Comparison of ENCODE assay signal across 16 cellular contexts in genomic region chr14:48616941-48617340, GRCh38.
DNase-seq lines count a peak whose midpoint lies in the region; ATAC-seq and TF ChIP-seq lines count a peak whose summit lies in the region.
"Had no signal": no experiment of that assay in that cellular context is flagged by ENCODE, and none has a peak within 500 bp of the region (broad histone marks: within the 10 kb centered on the region; RNA-seq: fewer than 3 reads in every experiment).

No MANE protein-coding gene starts in this region.

- peak; percentile 27; the same call in 1 of the 2 replicates for ATAC-seq in IMR-90 (ENCODE audit: low read depth)
- ATAC-seq: HepG2 had no signal

- no peak overlapping the region for H4K5ac ChIP-seq in IMR-90 (ENCODE audit: low read depth, low read length)

- intact Hi-C loops in IMR-90 (cut with micrococcal nuclease) (no loop called here), tibial artery (cut with DNase I; ENCODE audit: low total_unique reads) (no loop called here)

- no peak overlapping the region for H3K4me3 ChIP-seq in IMR-90 (ENCODE audit: insufficient read depth, low read depth, low read length)
- H3K4me3 ChIP-seq in SK-N-MC = peak overlapping the region; percentile 56
- H3K4me3 ChIP-seq in neuronal stem cell (ENCODE audit: low read length in 2 of 2) = no peak overlapping the region
- no peak overlapping the region for H3K4me3 ChIP-seq in tibial artery
- H3K4me3 ChIP-seq in WERI-Rb-1 (ENCODE audit: low read depth, low read length) = no peak overlapping the region

- H3K79me1 ChIP-seq in IMR-90 (ENCODE audit: low read depth in 1 of 2, low read length in 2 of 2) (no peaks in the 10 kb centered on the region), neuronal stem cell (ENCODE audit: low read depth, low read length) (no peaks in the 10 kb centered on the region)

- H2AFZ ChIP-seq in IMR-90 (replicated peaks; ENCODE audit: low read length, poor library complexity) (no peak overlapping the region), neuronal stem cell (ENCODE audit: low read length) (no peak overlapping the region)

- H2BK120ac ChIP-seq in IMR-90 (ENCODE audit: low read depth, low read length) (no peak overlapping the region), neuronal stem cell (ENCODE audit: low read depth, low read length) (no peak overlapping the region)

- H3K4ac ChIP-seq in IMR-90 (ENCODE audit: low read depth, low read length) = no peak overlapping the region
- no peak overlapping the region for H3K4ac ChIP-seq in neuronal stem cell (ENCODE audit: low read length)

- no peak for TF ChIP-seq RAD21 in IMR-90 (IDR thresholded peaks at IDR 0.05; ENCODE audit: low read length)

- H3K14ac ChIP-seq in IMR-90 (replicated peaks; ENCODE audit: low read depth, low read length) (no peak overlapping the region), neuronal stem cell (ENCODE audit: low read length) (no peak overlapping the region)

- no peak overlapping the region for H3K4me2 ChIP-seq in IMR-90 (ENCODE audit: low read depth, low read length)
- H3K4me2 ChIP-seq in neuronal stem cell (ENCODE audit: insufficient read depth, low read length, poor library complexity, severe bottlenecking) = no peak overlapping the region
- H3K4me2 ChIP-seq: KMS-11 had no signal

- no peak overlapping the region for H2BK20ac ChIP-seq in IMR-90 (ENCODE audit: low read depth, low read length)

- H2AK5ac ChIP-seq in IMR-90 (ENCODE audit: low read depth, low read length) (no peak overlapping the region), neuronal stem cell (ENCODE audit: low read depth, low read length) (no peak overlapping the region)

- H3K18ac ChIP-seq in IMR-90 (ENCODE audit: low read depth, low read length) (no peak overlapping the region), neuronal stem cell (ENCODE audit: low read length) (no peak overlapping the region)

- H3K23ac ChIP-seq in IMR-90 (ENCODE audit: low read depth, low read length) (no peak overlapping the region), neuronal stem cell (ENCODE audit: low read depth, low read length, poor library complexity) (no peak overlapping the region)

- H4K91ac ChIP-seq in IMR-90 (ENCODE audit: insufficient read depth, low read depth, low read length) (no peak overlapping the region), neuronal stem cell (ENCODE audit: low read depth, low read length, poor library complexity) (no peak overlapping the region)

- dilution Hi-C loops in IMR-90 (cut with HindIII; ENCODE audit: low sequenced_read_pairs, unreplicated experiment) = no loop called here

- no peaks in the 10 kb centered on the region for H3K27me3 ChIP-seq in IMR-90 (ENCODE audit: control insufficient read depth, insufficient read depth, low read length)
- H3K27me3 ChIP-seq in neuronal stem cell (ENCODE audit: control insufficient read depth in 3 of 3, insufficient read depth in 3 of 3, low read depth in 1 of 3, low read length in 3 of 3) = no peaks in the 10 kb centered on the region
- no peaks in the 10 kb centered on the region for H3K27me3 ChIP-seq in tibial artery
- H3K27me3 ChIP-seq in WERI-Rb-1 (ENCODE audit: insufficient read depth, low read depth, severe bottlenecking) = no peaks in the 10 kb centered on the region

- DNase-seq in IMR-90 = no peak
- DNase-seq in NCI-H69 (lab: John Stamatoyannopoulos, UW) = peak; percentile 96
- DNase-seq in SK-N-MC (ENCODE audit: low read depth, low spot score) = peak; percentile 37
- DNase-seq in neuronal stem cell (ENCODE audit: low spot score) = peak; percentile 2
- no peak for DNase-seq in tibial artery
- DNase-seq in HUDEP-2 (lab: John Stamatoyannopoulos, UW; ENCODE audit: unreplicated experiment in 76 of 76) = no peak
- DNase-seq in WERI-Rb-1 = no peak
- DNase-seq: ACHN, C1 segment of cervical spinal cord, HFFc6, NCI-H1930, NCI-H510A, OCI-M1, Right ventricle myocardium superior had no signal

- H3K56ac ChIP-seq in IMR-90 (ENCODE audit: extremely low read depth, insufficient read depth, low read length) = no peak overlapping the region

- no peak overlapping the region for H3K27ac ChIP-seq in IMR-90 (ENCODE audit: insufficient read depth, low read length)
- H3K27ac ChIP-seq in SK-N-MC = peak overlapping the region; percentile 61
- no peak overlapping the region for H3K27ac ChIP-seq in neuronal stem cell (replicated peaks; ENCODE audit: low read length)
- no peak overlapping the region for H3K27ac ChIP-seq in tibial artery
- no peak overlapping the region for H3K27ac ChIP-seq in WERI-Rb-1
- H3K27ac ChIP-seq: KMS-11 had no signal

- H3K4me1 ChIP-seq in IMR-90 (ENCODE audit: control insufficient read depth, insufficient read depth, low read length) (no peaks in the 10 kb centered on the region), neuronal stem cell (ENCODE audit: control insufficient read depth in 2 of 2, insufficient read depth in 1 of 2, low read depth in 1 of 2, low read length in 2 of 2) (no peaks in the 10 kb centered on the region), tibial artery (no peaks in the 10 kb centered on the region)

- no peak overlapping the region for H2AK9ac ChIP-seq in IMR-90 (replicated peaks; ENCODE audit: low read depth, low read length, poor library complexity)

- H2BK5ac ChIP-seq in IMR-90 (ENCODE audit: low read depth, low read length, poor library complexity, severe bottlenecking) (no peak overlapping the region), neuronal stem cell (ENCODE audit: low read length) (no peak overlapping the region)

- H3K9me1 ChIP-seq in IMR-90 (ENCODE audit: insufficient read depth, low read length) = no peaks in the 10 kb centered on the region

- TF ChIP-seq CTCF in IMR-90 (conservative IDR thresholded peaks at IDR 0.05; ENCODE audit: low read depth, low read length) (no peak), tibial artery (IDR thresholded peaks at IDR 0.05) (no peak), WERI-Rb-1 (IDR thresholded peaks at IDR 0.05; ENCODE audit: low read depth, low read length) (no peak)

- H3K36me3 ChIP-seq in IMR-90 (ENCODE audit: control insufficient read depth, insufficient read depth, low read length) = no peaks in the 10 kb centered on the region
- H3K36me3 ChIP-seq in SK-N-MC (ENCODE audit: insufficient read depth, low read length) = no peaks in the 10 kb centered on the region
- no peaks in the 10 kb centered on the region for H3K36me3 ChIP-seq in neuronal stem cell (replicated peaks in 1 of 2; ENCODE audit: control insufficient read depth in 2 of 2, insufficient read depth in 2 of 2, low read length in 2 of 2)
- no peaks in the 10 kb centered on the region for H3K36me3 ChIP-seq in tibial artery
- H3K36me3 ChIP-seq in WERI-Rb-1 = no peaks in the 10 kb centered on the region

- POLR2A ChIA-PET in IMR-90 (lab: Charles Lee; ENCODE audit: unreplicated experiment) = no interaction called here

- H4K20me1 ChIP-seq in IMR-90 (ENCODE audit: insufficient read depth, low read length) = no peaks in the 10 kb centered on the region

- in situ Hi-C loops in IMR-90 (cut with MboI; ENCODE audit: low sequenced_read_pairs) = no loop called here

- no peak for TF ChIP-seq POLR2A in IMR-90 (IDR thresholded peaks at IDR 0.05; ENCODE audit: low read depth, low read length)

- H2BK12ac ChIP-seq in neuronal stem cell (ENCODE audit: low read length) = no peak overlapping the region

- H3K9ac ChIP-seq in IMR-90 (ENCODE audit: low read depth, low read length) = no peak overlapping the region
- H3K9ac ChIP-seq in SK-N-MC (ENCODE audit: insufficient read length) = peak overlapping the region; percentile 23
- no peak overlapping the region for H3K9ac ChIP-seq in neuronal stem cell (ENCODE audit: low read depth, low read length, poor library complexity)
- H3K9ac ChIP-seq: KMS-11 had no signal

- 0% methylated on average over 1 of the region's 5 CpGs; no CpG with 5 or more reads in 1 of the 2 experiments for WGBS in IMR-90 (ENCODE audit: extremely low coverage in 2 of 2, insufficient read length in 1 of 2), 2 experiments
- WGBS in neuronal stem cell (ENCODE audit: extremely low coverage in 2 of 2, insufficient read length in 2 of 2, insufficient replicate concordance in 1 of 2), 2 donors = no CpG with 5 or more reads among the region's 5 CpGs

- H2BK15ac ChIP-seq in IMR-90 (ENCODE audit: low read depth, low read length) = no peak overlapping the region
- no peak overlapping the region for H2BK15ac ChIP-seq in neuronal stem cell (ENCODE audit: low read length)

- H3K9me3 ChIP-seq in IMR-90 (ENCODE audit: control insufficient read depth, insufficient read depth, low read length) (no peaks in the 10 kb centered on the region), SK-N-MC (ENCODE audit: low read depth, low read length) (no peaks in the 10 kb centered on the region), neuronal stem cell (replicated peaks in 1 of 2; ENCODE audit: control insufficient read depth in 2 of 2, insufficient read depth in 1 of 2, low read depth in 1 of 2, low read length in 2 of 2) (no peaks in the 10 kb centered on the region), tibial artery (no peaks in the 10 kb centered on the region), WERI-Rb-1 (ENCODE audit: severe bottlenecking) (no peaks in the 10 kb centered on the region)

- H4K8ac ChIP-seq in IMR-90 (ENCODE audit: low read depth in 2 of 2, low read length in 2 of 2) (no peak overlapping the region; a peak in 1 of 4 replicates), neuronal stem cell (ENCODE audit: low read depth, low read length) (no peak overlapping the region)

- no TSS peak for BruUV-seq in IMR-90 (replicated peaks; lab: Mats Ljungman, UMichigan)

- CTCF ChIA-PET in IMR-90 (lab: Yijun Ruan, JAX) = no interaction called here

TF ChIP-seq in IMR-90, 13 proteins besides CTCF, POLR2A, EP300 and RAD21:
- no peak for TF ChIP-seq USF2 (IDR thresholded peaks at IDR 0.05; ENCODE audit: low read depth, low read length)
- TF ChIP-seq FOS (IDR thresholded peaks at IDR 0.05; ENCODE audit: low read depth, low read length) = no peak
- TF ChIP-seq MAZ (IDR thresholded peaks at IDR 0.05; ENCODE audit: borderline replicate concordance, low read depth, low read length) = no peak

Comparison
In these comparisons a context has a peak if more than half of its experiments do, and no peak if none do; other contexts are left out.
1. DNase-seq: peak in NCI-H69 (single experiment), SK-N-MC (single experiment) and neuronal stem cell (single experiment); none in IMR-90 (single experiment), tibial artery (0 of 2), HUDEP-2 (0 of 76) and WERI-Rb-1 (single experiment).